ENCODE assay signal across 8 cellular contexts in the genomic region with DNA sequence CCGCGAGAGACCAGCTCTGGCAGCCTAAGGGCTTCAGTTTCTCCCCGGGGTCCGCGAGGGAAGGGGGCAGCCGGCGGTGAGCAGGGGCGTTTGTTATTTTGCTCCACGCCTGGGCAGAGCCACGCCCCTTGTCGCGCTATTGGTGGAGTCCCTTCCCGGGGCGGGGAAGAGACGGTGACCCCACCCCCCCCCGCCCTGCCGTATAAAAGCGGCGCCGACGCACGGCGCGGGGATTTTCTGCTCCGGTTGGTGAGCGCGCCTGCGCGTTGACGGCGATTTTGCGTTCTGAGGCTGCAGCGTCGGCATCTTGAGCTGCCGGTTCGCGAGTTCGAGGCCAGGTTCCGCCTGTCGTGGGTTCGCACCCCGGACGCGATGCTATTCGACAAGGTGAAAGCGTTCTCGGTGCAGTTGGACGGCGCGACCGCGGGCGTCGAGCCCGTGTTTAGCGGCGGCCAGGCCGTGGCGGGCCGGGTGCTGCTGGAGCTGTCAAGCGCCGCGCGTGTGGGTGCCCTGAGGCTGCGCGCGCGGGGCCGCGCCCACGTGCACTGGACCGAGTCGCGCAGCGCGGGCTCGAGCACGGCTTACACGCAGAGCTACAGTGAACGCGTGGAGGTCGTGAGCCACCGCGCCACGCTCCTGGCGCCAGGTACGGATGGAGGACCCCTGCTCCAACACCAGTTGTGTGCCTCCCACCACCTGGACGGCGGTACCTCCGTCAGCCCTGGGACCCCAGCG. TPM values are rescaled to one million over a fixed set of nuclear protein-coding genes. Genes with fewer than 3 reads are reported as not detected.
DNase-seq lines count a peak whose midpoint lies in the region; ATAC-seq and TF ChIP-seq lines count a peak whose summit lies in the region.

A gene (plus strand): TSS at position 232 of the 735 bp plus-strand sequence. CDS start 141 bp downstream, at position 373.

- CTCF ChIA-PET in HEK293T (lab: Yijun Ruan, JAX) = interaction anchor here (0.6 to 1.3 kb wide), 4 partner anchors 49 to 567 kb away, joined by 3 to 6 read pairs (median 4); no protein-coding TSS in a partner anchor

- no peaks in the 10 kb centered on the region for H3K27me3 Mint-ChIP-seq in dendritic cell treated with granulocyte-macrophage colony-stimulating factor and Interleukin-4, amounts not matched to agents 40 ng/mL and 50 ng/mL, for 4 days

- ATAC-seq in left lobe of liver = peak; percentile 85
- no peak for ATAC-seq in GM18519 (IDR thresholded peaks at IDR 0.05; ENCODE audit: low FRiP score, unreplicated experiment)

- in situ Hi-C loops in Caki2 (cut with HindIII; ENCODE audit: low pct_unique_long_range_greater_than_20kb, low sequenced_read_pairs) = no loop called here

- intact Hi-C loops in dendritic cell treated with granulocyte-macrophage colony-stimulating factor and Interleukin-4, amounts not matched to agents 40 ng/mL and 50 ng/mL, for 4 days (cut with micrococcal nuclease) = loop anchor here (1.0 to 10.0 kb wide), 2 partner anchors 50 to 167 kb away; a partner anchor contains a TSS

- POLR2A ChIA-PET in HEK293T (lab: Yijun Ruan, JAX) = interaction anchor here (1.1 to 1.5 kb wide), 3 partner anchors 9 to 75 kb away, joined by 3 to 4 read pairs (median 3); a partner anchor contains a TSS

- H3K4me3 Mint-ChIP-seq in dendritic cell treated with granulocyte-macrophage colony-stimulating factor and Interleukin-4, amounts not matched to agents 40 ng/mL and 50 ng/mL, for 4 days = peak within 1 kb of the TSS; percentile 89

- peak within 1 kb of the TSS; percentile 80 for H3K27ac Mint-ChIP-seq in dendritic cell treated with granulocyte-macrophage colony-stimulating factor and Interleukin-4, amounts not matched to agents 40 ng/mL and 50 ng/mL, for 4 days

- peaks cover 88% of the 10 kb centered on the region for H3K36me3 Mint-ChIP-seq in dendritic cell treated with granulocyte-macrophage colony-stimulating factor and Interleukin-4, amounts not matched to agents 40 ng/mL and 50 ng/mL, for 4 days (ENCODE audit: low read depth)

- H3K9me3 Mint-ChIP-seq in dendritic cell treated with granulocyte-macrophage colony-stimulating factor and Interleukin-4, amounts not matched to agents 40 ng/mL and 50 ng/mL, for 4 days = no peaks in the 10 kb centered on the region

- DNase-seq in Caki2 (ENCODE audit: low read depth) (peak; percentile 90), HEK293T (ENCODE audit: extremely low spot score) (peak; percentile 94), NCI-H2227 (lab: John Stamatoyannopoulos, UW; ENCODE audit: unreplicated experiment) (peak; percentile 94), left lobe of liver (ENCODE audit: low spot score) (peak; percentile 92)
- peak; percentile 81 to 83 for DNase-seq in activated CD4-positive, alpha-beta T cell treated with anti-CD3 and anti-CD28 coated beads, Interleukin-2, amount 50 U/mL, for 4 hours
- peak; percentile 81 to 85 for DNase-seq in stimulated activated CD4-positive, alpha-beta T cell treated with anti-CD3 and anti-CD28 coated beads, Interleukin-1b, Interleukin-23, amount 100 ng/mL, for 4 hours (ENCODE audit: low read depth in 2 of 2)

- peaks cover 37% of the 10 kb centered on the region for H3K4me1 Mint-ChIP-seq in dendritic cell treated with granulocyte-macrophage colony-stimulating factor and Interleukin-4, amounts not matched to agents 40 ng/mL and 50 ng/mL, for 4 days (ENCODE audit: low read depth)

TF ChIP-seq in HEK293T, 16 proteins besides CTCF, POLR2A, EP300 and RAD21:
- TF ChIP-seq LEF1 (IDR thresholded peaks at IDR 0.05; ENCODE audit: borderline replicate concordance) = 0 out of 2 replicates have a peak, but pooled peaks have one; percentile 12
- TF ChIP-seq ARNT (IDR thresholded peaks at IDR 0.05) = no peak

RNA-seq across cellular contexts. Expression of the gene that starts here (rescaled TPM):
- 57.4 and 76.7 TPM in 2 replicates for total RNA-seq in Caki2 (2014; rRNA removed; shearing (Covaris generic); ENCODE audit: low replicate concordance)
- 6.3 TPM for total RNA-seq in left lobe of liver
